14 cellular contexts compared by ENCODE assay signal in genomic region chr21:46187814-46188213, GRCh38. TPM values are rescaled to one million over a fixed set of nuclear protein-coding genes. Genes with fewer than 3 reads are reported as not detected.
DNase-seq lines count a peak whose midpoint lies in the region; ATAC-seq and TF ChIP-seq lines count a peak whose summit lies in the region.
"Had no signal": no experiment of that assay in that cellular context is flagged by ENCODE, and none has a peak within 500 bp of the region (broad histone marks: within the 10 kb centered on the region; RNA-seq: fewer than 3 reads in every experiment).

No MANE protein-coding gene starts in this region.

- intact Hi-C loops in HCT116 (cut with micrococcal nuclease), result no loop called here
- intact Hi-C loops in PC-9 (cut with micrococcal nuclease; ENCODE audit: unreplicated experiment), result loop anchor here (1.0 kb wide), 1 partner anchor 40 kb away; the partner anchor contains the start of gene LSS
- intact Hi-C loops in esophagus squamous epithelium (cut with DNase I), result no loop called here

- H3K4me1 ChIP-seq in HCT116 (ENCODE audit: control insufficient read depth in 1 of 2, insufficient read depth in 2 of 2, low read length in 2 of 2) (peaks cover 14 to 19% of the 10 kb centered on the region in 2 experiments), PC-9 (replicated peaks; ENCODE audit: insufficient read depth) (peaks cover 16% of the 10 kb centered on the region), esophagus squamous epithelium (peaks cover 0 to 44% (median 15%) of the 10 kb centered on the region in 3 donors)

- H3K27me3 ChIP-seq in HCT116 (ENCODE audit: insufficient read depth, low read length), result no peaks in the 10 kb centered on the region
- no peaks in the 10 kb centered on the region for H3K27me3 ChIP-seq in PC-9 (ENCODE audit: insufficient read depth, low read depth)
- H3K27me3 ChIP-seq in esophagus squamous epithelium, result no peaks in the 10 kb centered on the region
- H3K27me3 ChIP-seq in H7 (ENCODE audit: control insufficient read depth, insufficient read depth, low read length), result no peaks in the 10 kb centered on the region

- H2AFZ ChIP-seq in HCT116 (ENCODE audit: low read depth, low read length, poor library complexity, severe bottlenecking), result no peak overlapping the region
- H2AFZ ChIP-seq in PC-9, result no peak overlapping the region

- H3K9me3 ChIP-seq in HCT116 (ENCODE audit: control insufficient read depth in 1 of 2, insufficient read depth in 1 of 2, low read depth in 1 of 2, low read length in 2 of 2) (no peaks in the 10 kb centered on the region), PC-9 (ENCODE audit: insufficient read depth, low read depth) (no peaks in the 10 kb centered on the region), esophagus squamous epithelium (no peaks in the 10 kb centered on the region)
- H3K9me3 ChIP-seq: BLaER1 had no signal

- WGBS in esophagus squamous epithelium, 2 donors, result 89 to 91% methylated on average over 7 of the region's 7 CpGs

- no TSS peak for BruUV-seq in HCT116 (replicated peaks; lab: Mats Ljungman, UMichigan)
- BruUV-seq in PC-9 (replicated peaks; lab: Mats Ljungman, UMichigan), result no TSS peak

- peak overlapping the region; percentile 61 for H3K4me2 ChIP-seq in HCT116 (ENCODE audit: low read length)
- peak overlapping the region; percentile 37; the same call in 1 of the 2 replicates for H3K4me2 ChIP-seq in PC-9
- H3K4me2 ChIP-seq: BLaER1 had no signal

- CTCF ChIA-PET in HCT116 (lab: Charles Lee), result no interaction called here
- CTCF ChIA-PET in PC-9 (lab: Charles Lee), result no interaction called here

- RAD21 ChIA-PET in HCT116 (lab: Charles Lee; ENCODE audit: low non-redundant PET in 1 of 2, low total read pairs in 2 of 2, uncharacterized antibody in 2 of 2, unreplicated experiment in 2 of 2), result no interaction called here

- no peak overlapping the region for H3K9ac ChIP-seq in HCT116 (ENCODE audit: low read length)
- H3K9ac ChIP-seq: BLaER1 had no signal

- H3F3A ChIP-seq in PC-9 (ENCODE audit: insufficient read depth, low read depth), result peaks cover 11% of the 10 kb centered on the region

- H3K79me2 ChIP-seq in HCT116 (ENCODE audit: insufficient read depth, low read length) (no peaks in the 10 kb centered on the region), PC-9 (ENCODE audit: low read depth) (no peaks in the 10 kb centered on the region)

- no peak overlapping the region for H3K27ac ChIP-seq in HCT116 (ENCODE audit: low read depth, low read length)
- H3K27ac ChIP-seq in PC-9, result no peak overlapping the region
- H3K27ac ChIP-seq in esophagus squamous epithelium, result peak overlapping the region in 3 of 4 donors; percentile 72 to 83 (median 79)
- H3K27ac ChIP-seq: BLaER1 had no signal

- H3K36me3 ChIP-seq in HCT116 (ENCODE audit: control insufficient read depth in 1 of 2, insufficient read depth in 2 of 2, low read length in 2 of 2) (no peaks in the 10 kb centered on the region), PC-9 (ENCODE audit: low read depth) (no peaks in the 10 kb centered on the region), esophagus squamous epithelium (peaks cover 0 to 38% (median 0%) of the 10 kb centered on the region in 3 donors), H7 (replicated peaks; ENCODE audit: control insufficient read depth, insufficient read depth, low read length) (peaks cover 4% of the 10 kb centered on the region)

- DNase-seq in HCT116 (ENCODE audit: low read depth, low spot score), result no peak
- no peak for DNase-seq in PC-9
- DNase-seq in esophagus squamous epithelium (lab: John Stamatoyannopoulos, UW), result no peak
- DNase-seq in pons (ENCODE audit: low spot score), result peak; percentile 32
- DNase-seq in activated effector memory CD4-positive, alpha-beta T cell treated with Interleukin-2 at 50 U/mL for 16 hours, result no peak
- DNase-seq in GOT3 (lab: John Stamatoyannopoulos, UW), result no peak
- no peak for DNase-seq in H7
- DNase-seq: activated T-cell treated with anti-CD3 and anti-CD28 coated beads for 4 hours; NCI-H226; stimulated activated CD4-positive, alpha-beta T cell treated with anti-CD3 and anti-CD28 coated beads, Interleukin-4, amount 100 ng/mL, for 1 hour; T-helper 1 cell had no signal

- no peak for TF ChIP-seq RAD21 in HCT116 (IDR thresholded peaks at IDR 0.05; ENCODE audit: low read depth)

- H3K4me3 ChIP-seq in HCT116 (replicated peaks in 1 of 2; ENCODE audit: low read depth in 1 of 2, low read length in 2 of 2), result no peak overlapping the region
- H3K4me3 ChIP-seq in PC-9, result no peak overlapping the region
- H3K4me3 ChIP-seq in esophagus squamous epithelium, result no peak overlapping the region
- no peak overlapping the region for H3K4me3 ChIP-seq in H7 (ENCODE audit: insufficient read depth, low read depth, low read length)
- H3K4me3 ChIP-seq: BLaER1 had no signal

- ATAC-seq in HCT116, result no peak
- no peak for ATAC-seq in HG02981 (IDR thresholded peaks at IDR 0.05; ENCODE audit: unreplicated experiment)

- POLR2A ChIA-PET in HCT116 (lab: Charles Lee), result no interaction called here
- POLR2A ChIA-PET in PC-9 (lab: Charles Lee; ENCODE audit: unreplicated experiment), result no interaction called here

- no peaks in the 10 kb centered on the region for H3K9me2 ChIP-seq in HCT116 (ENCODE audit: insufficient read depth)
- no peaks in the 10 kb centered on the region for H3K9me2 ChIP-seq in PC-9 (ENCODE audit: insufficient read depth)

- TF ChIP-seq CTCF in HCT116 (IDR thresholded peaks at IDR 0.05 in 2 of 3, conservative IDR thresholded peaks at IDR 0.05 in 1 of 3; ENCODE audit: borderline replicate concordance in 1 of 3, insufficient read depth in 1 of 3, low read depth in 2 of 3, low read length in 2 of 3) (no peak), PC-9 (conservative IDR thresholded peaks at IDR 0.05) (no peak), esophagus squamous epithelium (IDR thresholded peaks at IDR 0.05) (no peak)

- H4K20me1 ChIP-seq in HCT116 (ENCODE audit: insufficient read depth) (no peaks in the 10 kb centered on the region), PC-9 (ENCODE audit: insufficient read depth) (peaks cover 3% of the 10 kb centered on the region; the same call in 1 of the 2 replicates)
- H4K20me1 ChIP-seq: BLaER1 had no signal

- TF ChIP-seq POLR2A in HCT116 (IDR thresholded peaks at IDR 0.05; ENCODE audit: borderline replicate concordance, extremely low read depth, insufficient read depth, insufficient read length) (no peak), esophagus squamous epithelium (IDR thresholded peaks at IDR 0.05) (no peak)

TF ChIP-seq in HCT116, 20 proteins besides CTCF, POLR2A, EP300 and RAD21 (continues in another document):
- no peak for TF ChIP-seq YY1 (IDR thresholded peaks at IDR 0.05; ENCODE audit: extremely low read depth, insufficient replicate concordance, low read depth, low read length)
- TF ChIP-seq POLR2AphosphoS5 (IDR thresholded peaks at IDR 0.05; ENCODE audit: low read depth, low read length), result no peak
- no peak for TF ChIP-seq FOSL1 (IDR thresholded peaks at IDR 0.05; ENCODE audit: low read depth)
- no peak for TF ChIP-seq SRF (IDR thresholded peaks at IDR 0.05; ENCODE audit: low read depth)
- no peak for TF ChIP-seq CEBPB (IDR thresholded peaks at IDR 0.05; ENCODE audit: low read depth)
- no peak for TF ChIP-seq EZH2 (IDR thresholded peaks at IDR 0.05)
- TF ChIP-seq ATF3 (IDR thresholded peaks at IDR 0.05), result no peak
- TF ChIP-seq REST (IDR thresholded peaks at IDR 0.05; ENCODE audit: low read depth), result no peak
- no peak for TF ChIP-seq JUND (IDR thresholded peaks at IDR 0.05)
- no peak for TF ChIP-seq CBX3 (IDR thresholded peaks at IDR 0.05; ENCODE audit: low read depth)
- TF ChIP-seq ZNF274 (IDR thresholded peaks at IDR 0.05; ENCODE audit: low read depth, low read length), result no peak
- no peak for TF ChIP-seq SIN3A (IDR thresholded peaks at IDR 0.05; ENCODE audit: low read depth)
- no peak for TF ChIP-seq ELF1 (IDR thresholded peaks at IDR 0.05; ENCODE audit: borderline replicate concordance, low read depth)

RNA-seq across cellular contexts. Expression of gene SPATC1L, which starts 3.6 kb away (rescaled TPM):
- total RNA-seq in HCT116 (2021; ENCODE audit: unreplicated experiment), result 1.3 TPM
- polyA plus RNA-seq in HCT116 (2012), result 1.9 and 3.2 TPM in 2 replicates
- total RNA-seq in PC-9 (2021), result 31.8 and 32.7 TPM in 2 replicates
- 1 to 10 TPM; 4.0 to 7.2 (median 6.3) TPM for total RNA-seq in esophagus squamous epithelium
- total RNA-seq in H7 (2014; rRNA removed; shearing (Covaris generic)), result 35.5 and 41.5 TPM in 2 replicates

RNA-seq across cellular contexts. Expression of gene FTCD, which starts 32.4 kb away (rescaled TPM):
- 2.5 TPM for total RNA-seq in HCT116 (2021; ENCODE audit: unreplicated experiment)
- 0.91 and 1.1 TPM in 2 replicates for polyA plus RNA-seq in HCT116 (2012)
- 5.9 and 7.1 TPM in 2 replicates for total RNA-seq in PC-9 (2021)
- total RNA-seq in esophagus squamous epithelium, result not detected
- 1.6 TPM in 1 of 2 replicates, not detected in the other for total RNA-seq in H7 (2014; rRNA removed; shearing (Covaris generic))
- total RNA-seq: pulmonary artery endothelial cell had no signal

RNA-seq across cellular contexts. Expression of gene LSS, which starts 40.8 kb away (rescaled TPM):
- total RNA-seq in HCT116 (2021; ENCODE audit: unreplicated experiment), result 44.7 TPM
- polyA plus RNA-seq in HCT116 (2012), result 27.1 and 27.5 TPM in 2 replicates
- 69.0 and 92.3 TPM in 2 replicates for total RNA-seq in PC-9 (2021)
- 100 to 1,000 TPM in 3 of 4 donors, 10 to 100 TPM in 1; 55.5 to 131 (median 115) TPM for total RNA-seq in esophagus squamous epithelium
- total RNA-seq in H7 (2014; rRNA removed; shearing (Covaris generic)), result 44.6 and 53.3 TPM in 2 replicates

Comparison
In these comparisons a context has a peak if more than half of its experiments do, and no peak if none do; other contexts are left out.
1. H3K27ac ChIP-seq: peak in esophagus squamous epithelium (3 of 4); none in HCT116 (single experiment) and PC-9 (single experiment).